Comparison of ENCODE assay signal across 21 cellular contexts in genomic region chr20:17650301-17650761, GRCh38. TPM values are rescaled to one million over a fixed set of nuclear protein-coding genes. Genes with fewer than 3 reads are reported as not detected.
DNase-seq lines count a peak whose midpoint lies in the region; ATAC-seq, FAIRE-seq and TF ChIP-seq lines count a peak whose summit lies in the region.
"Had no signal": no experiment of that assay in that cellular context is flagged by ENCODE, and none has a peak within 500 bp of the region (broad histone marks: within the 10 kb centered on the region; RNA-seq: fewer than 3 reads in every experiment).

No MANE protein-coding gene starts in this region.

- TF ChIP-seq CTCF in A549 (IDR thresholded peaks at IDR 0.05), result no peak
- TF ChIP-seq CTCF in HEK293 (tag by site-specific recombination; IDR thresholded peaks at IDR 0.05), result no peak
- TF ChIP-seq CTCF in mucosa of descending colon (IDR thresholded peaks at IDR 0.05), result no peak

- H3K27ac ChIP-seq in A549, result peak overlapping the region in 1 of 2 experiments; percentile 54; a peak in 3 of 6 replicates
- H3K27ac ChIP-seq in HEK293 (ENCODE audit: extremely low read depth, low read depth, low read length), result no peak overlapping the region
- H3K27ac ChIP-seq: epithelial cell of prostate had no signal

- no peak for TF ChIP-seq EP300 in A549 (IDR thresholded peaks at IDR 0.05)

- TF ChIP-seq POLR2A in A549 (IDR thresholded peaks at IDR 0.05; ENCODE audit: low read length) (no peak), H54 (IDR thresholded peaks at IDR 0.05; ENCODE audit: low read depth, low read length) (no peak)

- 86% methylated on average over 5 of the region's 5 CpGs for WGBS in A549 (ENCODE audit: missing lambda C conversion rate)

- peak overlapping the region; percentile 74 for H3K27ac Mint-ChIP-seq in dendritic cell treated with granulocyte-macrophage colony-stimulating factor and Interleukin-4, amounts not matched to agents 40 ng/mL and 50 ng/mL, for 4 days
- H3K27ac Mint-ChIP-seq: T-cell had no signal

- H3K4me1 Mint-ChIP-seq in dendritic cell treated with granulocyte-macrophage colony-stimulating factor and Interleukin-4, amounts not matched to agents 40 ng/mL and 50 ng/mL, for 4 days (ENCODE audit: low read depth), result peaks cover 68% of the 10 kb centered on the region
- H3K4me1 Mint-ChIP-seq: central memory CD8-positive, alpha-beta T cell had no signal

- intact Hi-C loops in dendritic cell treated with granulocyte-macrophage colony-stimulating factor and Interleukin-4, amounts not matched to agents 40 ng/mL and 50 ng/mL, for 4 days (cut with micrococcal nuclease), result no loop called here
- intact Hi-C loops in mucosa of descending colon (cut with DNase I, micrococcal nuclease), result no loop called here

- peaks cover 20% of the 10 kb centered on the region for H3K4me1 ChIP-seq in A549
- peaks cover 8% of the 10 kb centered on the region; the same call in 1 of the 2 replicates for H3K4me1 ChIP-seq in HEK293 (ENCODE audit: control insufficient read depth, insufficient read depth, low read length)
- peaks cover 55% of the 10 kb centered on the region for H3K4me1 ChIP-seq in mucosa of descending colon (ENCODE audit: low read depth)

- peaks cover 42% of the 10 kb centered on the region for H3K36me3 Mint-ChIP-seq in dendritic cell treated with granulocyte-macrophage colony-stimulating factor and Interleukin-4, amounts not matched to agents 40 ng/mL and 50 ng/mL, for 4 days (ENCODE audit: low read depth)
- H3K36me3 Mint-ChIP-seq: naive thymus-derived CD8-positive, alpha-beta T cell had no signal

- H3K9me3 ChIP-seq in A549 (no peaks in the 10 kb centered on the region), HEK293 (ENCODE audit: control insufficient read depth, insufficient read depth, low read depth, low read length) (no peaks in the 10 kb centered on the region), mucosa of descending colon (no peaks in the 10 kb centered on the region)

- H3K36me3 ChIP-seq in HEK293 (ENCODE audit: control insufficient read depth in 2 of 2, insufficient read depth in 1 of 2, low read length in 2 of 2) (peaks cover 0 to 16% of the 10 kb centered on the region in 2 experiments; a peak in 1 of 3 replicates), mucosa of descending colon (ENCODE audit: low read depth) (no peaks in the 10 kb centered on the region)

- CTCF ChIA-PET in A549 (lab: Yijun Ruan, JAX) (interaction anchor here (0.8 to 5.7 kb wide), 16 partner anchors 8 to 288 kb away, joined by 3 to 36 read pairs (median 5); partner anchors contain the start of gene RRBP1), HEK293 (lab: Yijun Ruan, JAX) (interaction anchor here (0.6 to 1.4 kb wide), 4 partner anchors 12 to 93 kb away, joined by 3 to 4 read pairs (median 4); no protein-coding TSS in a partner anchor)

- FAIRE-seq in A549 (lab: Jason Lieb, UNC) (no peak), H54 (lab: Jason Lieb, UNC) (no peak)
- FAIRE-seq: K562 had no signal

- POLR2A ChIA-PET in A549 (lab: Yijun Ruan, JAX) (no interaction called here), HEK293 (lab: Yijun Ruan, JAX) (no interaction called here)

- H3K27me3 Mint-ChIP-seq in dendritic cell treated with granulocyte-macrophage colony-stimulating factor and Interleukin-4, amounts not matched to agents 40 ng/mL and 50 ng/mL, for 4 days, result no peaks in the 10 kb centered on the region
- H3K27me3 Mint-ChIP-seq: central memory CD8-positive, alpha-beta T cell; naive thymus-derived CD8-positive, alpha-beta T cell; T-cell had no signal

- H3K4me3 Mint-ChIP-seq in dendritic cell treated with granulocyte-macrophage colony-stimulating factor and Interleukin-4, amounts not matched to agents 40 ng/mL and 50 ng/mL, for 4 days, result no peak overlapping the region
- H3K4me3 Mint-ChIP-seq: central memory CD8-positive, alpha-beta T cell; naive thymus-derived CD8-positive, alpha-beta T cell; T-cell had no signal

- H3K9me3 Mint-ChIP-seq in dendritic cell treated with granulocyte-macrophage colony-stimulating factor and Interleukin-4, amounts not matched to agents 40 ng/mL and 50 ng/mL, for 4 days, result no peaks in the 10 kb centered on the region
- H3K9me3 Mint-ChIP-seq: central memory CD8-positive, alpha-beta T cell; naive thymus-derived CD8-positive, alpha-beta T cell; T-cell had no signal

- no peak for TF ChIP-seq RAD21 in A549 (conservative IDR thresholded peaks at IDR 0.05 in 1 of 2, IDR thresholded peaks at IDR 0.05 in 1 of 2)

- H3K4me2 ChIP-seq in A549, result peak overlapping the region; percentile 28; the same call in 2 of the 3 replicates

- no peak overlapping the region for H3K4me3 ChIP-seq in A549
- H3K4me3 ChIP-seq in HEK293 (ENCODE audit: low read depth, low read length), result no peak overlapping the region
- H3K4me3 ChIP-seq in mucosa of descending colon, result no peak overlapping the region
- H3K4me3 ChIP-seq: K562 had no signal

- DNase-seq in A549 (ENCODE audit: low read depth in 1 of 2, low spot score in 1 of 2) (no peak), mucosa of descending colon (peak in 2 of 3 donors; percentile 23 to 30), H54 (ENCODE audit: insufficient read length, low spot score) (no peak), DMS153 (lab: John Stamatoyannopoulos, UW) (no peak)
- no peak for DNase-seq in stimulated activated CD4-positive, alpha-beta T cell treated with anti-CD3 and anti-CD28 coated beads, Interleukin-2, amount 100 ng/mL, for 48 hours
- DNase-seq: activated CD4-positive, CD25-positive, alpha-beta regulatory T cell; activated CD8-positive, alpha-beta memory T cell treated with anti-CD3 and anti-CD28 coated beads, Interleukin-2, amount 50 U/mL, for 4 hours; DMS 273 treated with DMSO at 0.1 percent for 48 hours; NCI-H1436 treated with DMSO at 0.1 percent for 48 hours; NCI-H446 treated with DMSO at 0.1 percent for 48 hours; stimulated activated CD4-positive, alpha-beta T cell treated with anti-CD3 and anti-CD28 coated beads, Interleukin-2, amount 100 ng/mL, for 24 hours; T-cell had no signal

- ATAC-seq in A549 (no peak), mucosa of descending colon (no peak), HG02840 (IDR thresholded peaks at IDR 0.05; ENCODE audit: low FRiP score, unreplicated experiment) (no peak)
- ATAC-seq: K562; naive thymus-derived CD8-positive, alpha-beta T cell; T-cell had no signal

TF ChIP-seq in A549, 52 proteins besides CTCF, POLR2A, EP300 and RAD21 (continues in another document):
- TF ChIP-seq EHF (CRISPR knock-in tag; IDR thresholded peaks at IDR 0.05) (no peak), HES2 (IDR thresholded peaks at IDR 0.05) (no peak), RARB (CRISPR knock-in tag; IDR thresholded peaks at IDR 0.05) (no peak)

TF ChIP-seq in HEK293, 187 proteins besides CTCF, POLR2A, EP300 and RAD21:
- TF ChIP-seq SCRT2 (tag by site-specific recombination; IDR thresholded peaks at IDR 0.05) (peak; percentile 88), ZNF692 (tag by site-specific recombination; IDR thresholded peaks at IDR 0.05) (0 out of 2 replicates have a peak, but pooled peaks have one; percentile 21), SCRT1 (tag by site-specific recombination; IDR thresholded peaks at IDR 0.05; ENCODE audit: borderline replicate concordance) (peak; percentile 67; the same call in 1 of the 2 replicates), ZXDB (tag by site-specific recombination; IDR thresholded peaks at IDR 0.05) (no peak)

RNA-seq across cellular contexts. Expression of gene RRBP1, which starts 31.7 kb away (rescaled TPM):
- 51.6 and 56.5 TPM in 2 replicates for polyA plus RNA-seq in A549 (2011; rRNA removed)
- 37.9 and 38.9 TPM in 2 replicates for polyA plus RNA-seq in A549 (2012; cell fraction: cytosol; rRNA removed)
- 98.9 and 119 TPM in 2 replicates for polyA plus RNA-seq in A549 (2012; cell fraction: nucleus; rRNA removed)
- 71.2 to 81.8 TPM (median 79.6 TPM) in 3 replicates for polyA plus RNA-seq in A549 (2017; fragmentation: RNase III; extraction: RNeasy Plus Mini Kit Qiagen cat#74134 plus additional on column Dnase treatment)
- polyA minus RNA-seq in A549 (2011; rRNA and poly(A)+ RNA removed), result 33.5 and 42.1 TPM in 2 replicates
- total RNA-seq in mucosa of descending colon, result 100 to 1,000 TPM; 210 to 402 (median 377) TPM

RNA-seq across cellular contexts. Expression of gene BANF2, which starts 49.4 kb away (rescaled TPM):
- polyA plus RNA-seq in A549 (2011; rRNA removed) (not detected in 2 replicates), A549 (2017; fragmentation: RNase III; extraction: RNeasy Plus Mini Kit Qiagen cat#74134 plus additional on column Dnase treatment) (not detected in 3 replicates)
- not detected in 2 replicates for polyA plus RNA-seq in A549 (2012; cell fraction: cytosol; rRNA removed)
- not detected in 2 replicates for polyA plus RNA-seq in A549 (2012; cell fraction: nucleus; rRNA removed)
- polyA minus RNA-seq in A549 (2011; rRNA and poly(A)+ RNA removed), result not detected in 2 replicates
- not detected for total RNA-seq in mucosa of descending colon
- total RNA-seq: K562; kidney epithelial cell; naive thymus-derived CD8-positive, alpha-beta T cell; PC-3; T-cell had no signal
- polyA plus RNA-seq: K562; naive thymus-derived CD8-positive, alpha-beta T cell had no signal

Comparison
In these comparisons a context has a peak if more than half of its experiments do, and no peak if none do; other contexts are left out.
1. DNase-seq: peak in mucosa of descending colon (2 of 3); none in A549 (0 of 2), stimulated activated CD4-positive, alpha-beta T cell treated with anti-CD3 and anti-CD28 coated beads, Interleukin-2, amount 100 ng/mL, for 48 hours (0 of 2), H54 (single experiment) and DMS153 (single experiment).